ENCODE assay signal across 11 cellular contexts in the genomic region with DNA sequence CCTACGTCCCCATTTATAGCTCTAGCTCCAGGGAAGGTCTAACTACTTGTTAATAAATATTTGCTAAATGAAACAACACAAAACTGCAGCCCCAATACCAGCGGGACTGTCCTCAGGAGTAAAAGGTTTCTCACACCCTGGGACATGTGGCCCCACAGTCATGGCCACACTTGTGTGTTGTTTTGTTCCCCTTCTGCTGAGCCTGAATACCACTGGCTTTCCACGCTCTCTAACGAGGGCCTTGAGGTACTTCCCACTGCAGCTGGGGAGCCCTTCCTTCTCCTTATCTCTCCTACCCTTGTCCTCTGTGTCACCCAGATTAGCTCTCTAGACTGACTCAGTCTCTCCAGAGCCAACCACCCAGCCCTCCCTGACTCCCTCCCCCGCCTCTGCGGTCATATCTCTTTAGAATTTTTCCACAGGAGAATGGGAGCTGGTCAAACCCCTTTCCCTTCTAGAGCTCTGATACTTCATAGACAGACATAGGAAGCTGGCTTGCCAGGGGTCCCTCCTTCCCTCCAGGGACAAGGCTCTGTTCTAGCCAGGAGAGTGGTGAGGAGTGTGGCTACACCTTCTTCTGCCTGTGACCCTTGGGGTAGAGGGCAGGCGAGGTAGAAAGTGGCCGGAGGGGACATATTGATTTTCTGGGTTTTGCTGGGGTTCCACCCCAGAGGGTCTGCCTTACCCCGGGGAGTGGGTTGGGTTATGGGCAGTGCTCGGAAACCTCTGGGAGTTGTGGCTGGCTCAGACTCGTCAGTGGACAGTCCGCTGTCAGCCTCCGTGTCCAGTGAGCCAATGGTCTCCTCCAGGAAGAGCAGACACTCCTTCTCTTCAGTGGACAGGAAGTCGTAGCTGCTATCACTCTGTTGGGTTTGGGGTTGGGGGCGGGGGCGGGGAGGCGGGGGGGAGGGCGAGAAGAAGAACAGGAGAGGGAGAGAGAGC. TPM values are rescaled to one million over a fixed set of nuclear protein-coding genes. Genes with fewer than 3 reads are reported as not detected.
DNase-seq lines count a peak whose midpoint lies in the region; ATAC-seq, FAIRE-seq and TF ChIP-seq lines count a peak whose summit lies in the region.
"Had no signal": no experiment of that assay in that cellular context is flagged by ENCODE, and none has a peak within 500 bp of the region (broad histone marks: within the 10 kb centered on the region; RNA-seq: fewer than 3 reads in every experiment).

No MANE protein-coding gene starts in this region.

- H3K27me3 ChIP-seq in breast epithelium = no peaks in the 10 kb centered on the region
- H3K27me3 ChIP-seq in right lobe of liver = no peaks in the 10 kb centered on the region
- H3K27me3 ChIP-seq in upper lobe of left lung = no peaks in the 10 kb centered on the region

- H3K27me3 Mint-ChIP-seq in activated CD4-positive, alpha-beta T cell treated with anti-CD3 and anti-CD28 coated beads, Interleukin-2, amount 10 ng/mL, durations not matched to agents 24 days and 14 days = peaks cover 25% of the 10 kb centered on the region

- ATAC-seq in right lobe of liver (peak; percentile 4 to 50 (median 48)), upper lobe of left lung (ENCODE audit: low FRiP score in 2 of 2) (peak in 1 of 2 donors; percentile 39)

- FAIRE-seq in urothelium cell line (lab: Jason Lieb, UNC) = no peak
- FAIRE-seq: islet of Langerhans had no signal

- no peaks in the 10 kb centered on the region for H3K9me3 Mint-ChIP-seq in activated CD4-positive, alpha-beta T cell treated with anti-CD3 and anti-CD28 coated beads, Interleukin-2, amount 10 ng/mL, durations not matched to agents 24 days and 14 days
- H3K9me3 Mint-ChIP-seq: T-helper 1 cell treated with Interleukin-12 subunit alpha and Interleukin-12 subunit beta and Interleukin-4 antibody, amounts not matched to agents 30 μg/mL and 1 μg/mL, for 36 hours had no signal

- peak overlapping the region; percentile 84 to 93 for H3K27ac ChIP-seq in breast epithelium
- peak overlapping the region in 1 of 3 donors; percentile 20 for H3K27ac ChIP-seq in right lobe of liver
- H3K27ac ChIP-seq in upper lobe of left lung = peak overlapping the region; percentile 82 to 90 (median 84)

- H3K4me3 Mint-ChIP-seq in activated CD4-positive, alpha-beta T cell treated with anti-CD3 and anti-CD28 coated beads, Interleukin-2, amount 10 ng/mL, durations not matched to agents 24 days and 14 days = no peak overlapping the region
- H3K4me3 Mint-ChIP-seq: T-helper 1 cell treated with Interleukin-12 subunit alpha and Interleukin-12 subunit beta and Interleukin-4 antibody, amounts not matched to agents 30 μg/mL and 1 μg/mL, for 36 hours had no signal

- intact Hi-C loops in activated CD4-positive, alpha-beta T cell treated with anti-CD3 and anti-CD28 coated beads, Interleukin-2, amount 10 ng/mL, durations not matched to agents 24 days and 14 days (cut with micrococcal nuclease) = no loop called here
- intact Hi-C loops in breast epithelium (cut with DNase I; ENCODE audit: low total_unique reads) = no loop called here
- intact Hi-C loops in right lobe of liver (cut with DNase I) = no loop called here

- TF ChIP-seq POLR2A in breast epithelium (IDR thresholded peaks at IDR 0.05) = no peak
- TF ChIP-seq POLR2A in right lobe of liver (IDR thresholded peaks at IDR 0.05) = no peak
- no peak for TF ChIP-seq POLR2A in upper lobe of left lung (IDR thresholded peaks at IDR 0.05)

- no peak for TF ChIP-seq CTCF in breast epithelium (IDR thresholded peaks at IDR 0.05)
- TF ChIP-seq CTCF in right lobe of liver (IDR thresholded peaks at IDR 0.05) = no peak
- TF ChIP-seq CTCF in upper lobe of left lung (IDR thresholded peaks at IDR 0.05) = no peak

- peaks cover 7% of the 10 kb centered on the region for H3K4me1 Mint-ChIP-seq in activated CD4-positive, alpha-beta T cell treated with anti-CD3 and anti-CD28 coated beads, Interleukin-2, amount 10 ng/mL, durations not matched to agents 24 days and 14 days

- H3K4me1 ChIP-seq in breast epithelium = peaks cover 0 to 16% of the 10 kb centered on the region in 2 donors
- H3K4me1 ChIP-seq in right lobe of liver = peaks cover 0 to 10% (median 3%) of the 10 kb centered on the region in 4 donors
- peaks cover 16 to 56% (median 56%) of the 10 kb centered on the region in 4 donors for H3K4me1 ChIP-seq in upper lobe of left lung

- no peaks in the 10 kb centered on the region for H3K9me3 ChIP-seq in breast epithelium
- H3K9me3 ChIP-seq in right lobe of liver = no peaks in the 10 kb centered on the region
- no peaks in the 10 kb centered on the region for H3K9me3 ChIP-seq in upper lobe of left lung

- peak; percentile 47 for DNase-seq in activated CD4-positive, alpha-beta T cell treated with anti-CD3 and anti-CD28 coated beads, Interleukin-2, amount 10 ng/mL, durations not matched to agents 24 days and 14 days
- DNase-seq in activated CD4-positive, alpha-beta T cell treated with anti-CD3 and anti-CD28 coated beads for 1 hour = no peak
- DNase-seq in breast epithelium (ENCODE audit: low spot score in 2 of 2) (no peak), right lobe of liver (no peak), upper lobe of left lung (peak in 1 of 2 donors; percentile 50), kidney tubule cell (ENCODE audit: low spot score) (no peak), urothelium cell line (ENCODE audit: low spot score) (no peak)
- DNase-seq in activated T-cell treated with anti-CD3 and anti-CD28 coated beads, Interleukin-2, amount 50 U/mL, for 1 hour = no peak
- DNase-seq: NCI-H1048 had no signal

- peak in 1 of 4 donors; percentile 38 for TF ChIP-seq EP300 in upper lobe of left lung (IDR thresholded peaks at IDR 0.05)

- no peak overlapping the region for H3K4me3 ChIP-seq in breast epithelium
- H3K4me3 ChIP-seq in right lobe of liver = no peak overlapping the region
- no peak overlapping the region for H3K4me3 ChIP-seq in upper lobe of left lung

- 50% methylated on average over 15 of the region's 18 CpGs for WGBS in right lobe of liver (ENCODE audit: insufficient coverage, low coverage, low lambda C conversion rate, missing lambda C conversion rate)
- WGBS in upper lobe of left lung, 2 donors = 54 to 58% methylated on average over 14 of the region's 18 CpGs

- H3K36me3 Mint-ChIP-seq in activated CD4-positive, alpha-beta T cell treated with anti-CD3 and anti-CD28 coated beads, Interleukin-2, amount 10 ng/mL, durations not matched to agents 24 days and 14 days (ENCODE audit: low read depth) = no peaks in the 10 kb centered on the region

- H3K36me3 ChIP-seq in breast epithelium = no peaks in the 10 kb centered on the region
- H3K36me3 ChIP-seq in right lobe of liver = no peaks in the 10 kb centered on the region
- H3K36me3 ChIP-seq in upper lobe of left lung = peaks cover 0 to 9% (median 3%) of the 10 kb centered on the region in 4 donors

- H3K27ac Mint-ChIP-seq in activated CD4-positive, alpha-beta T cell treated with anti-CD3 and anti-CD28 coated beads, Interleukin-2, amount 10 ng/mL, durations not matched to agents 24 days and 14 days = no peak overlapping the region
- H3K27ac Mint-ChIP-seq: T-helper 1 cell treated with Interleukin-12 subunit alpha and Interleukin-12 subunit beta and Interleukin-4 antibody, amounts not matched to agents 30 μg/mL and 1 μg/mL, for 36 hours had no signal

RNA-seq across cellular contexts. Expression of gene C1orf116, which starts 8.1 kb away (rescaled TPM):
- total RNA-seq in activated CD4-positive, alpha-beta T cell treated with anti-CD3 and anti-CD28 coated beads, Interleukin-2, amount 10 ng/mL, durations not matched to agents 24 days and 14 days = not detected in 2 replicates
- total RNA-seq in breast epithelium (10 to 100 TPM in 1 of 3 donors, 1 to 10 TPM in 1, under 1 TPM in 1; under 0.01 to 22.2 (median 5.6) TPM), right lobe of liver (under 1 TPM; 0.27 to 0.68 (median 0.37) TPM), upper lobe of left lung (100 to 1,000 TPM in 5 of 6 donors, 10 to 100 TPM in 1; 92.5 to 222 (median 193) TPM)

RNA-seq across cellular contexts. Expression of gene YOD1, which starts 26.5 kb away (rescaled TPM):
- total RNA-seq in activated CD4-positive, alpha-beta T cell treated with anti-CD3 and anti-CD28 coated beads, Interleukin-2, amount 10 ng/mL, durations not matched to agents 24 days and 14 days = 7.8 and 8.0 TPM in 2 replicates
- total RNA-seq in breast epithelium (10 to 100 TPM in 1 of 3 donors, 1 to 10 TPM in 2; 6.9 to 13.3 (median 9.2) TPM), right lobe of liver (1 to 10 TPM; 3.0 to 4.8 (median 3.5) TPM), upper lobe of left lung (10 to 100 TPM in 3 of 6 donors, 1 to 10 TPM in 3; 6.0 to 24.4 (median 9.4) TPM)

RNA-seq across cellular contexts. Expression of gene PFKFB2, which starts 28.6 kb away (rescaled TPM):
- 2.6 and 3.5 TPM in 2 replicates for total RNA-seq in activated CD4-positive, alpha-beta T cell treated with anti-CD3 and anti-CD28 coated beads, Interleukin-2, amount 10 ng/mL, durations not matched to agents 24 days and 14 days
- 10 to 100 TPM in 1 of 3 donors, 1 to 10 TPM in 2; 7.5 to 13.2 (median 8.2) TPM for total RNA-seq in breast epithelium
- total RNA-seq in right lobe of liver = 1 to 10 TPM; 2.9 to 6.1 (median 5.1) TPM
- 10 to 100 TPM; 25.3 to 95.5 (median 58.0) TPM for total RNA-seq in upper lobe of left lung

RNA-seq across cellular contexts. Expression of gene FCAMR, which starts 54.2 kb away (rescaled TPM):
- total RNA-seq in activated CD4-positive, alpha-beta T cell treated with anti-CD3 and anti-CD28 coated beads, Interleukin-2, amount 10 ng/mL, durations not matched to agents 24 days and 14 days = not detected in 2 replicates
- not detected for total RNA-seq in breast epithelium
- total RNA-seq in right lobe of liver = 10 to 100 TPM in 1 of 6 experiments, 1 to 10 TPM in 4, under 1 TPM in 1; 0.44 to 31.1 (median 2.2) TPM
- total RNA-seq in upper lobe of left lung = 1 to 10 TPM in 1 of 6 donors, not detected in 5; 7.3 TPM

Comparison
In these comparisons a context has a peak if more than half of its experiments do, and no peak if none do; other contexts are left out.
1. RNA of gene C1orf116, which starts 8.1 kb away (total RNA-seq): 92.5 to 222 TPM in upper lobe of left lung; under 0.01 to 22.2 TPM in breast epithelium, 0.27 to 0.68 TPM in right lobe of liver and not detected in activated CD4-positive, alpha-beta T cell treated with anti-CD3 and anti-CD28 coated beads, Interleukin-2, amount 10 ng/mL, durations not matched to agents 24 days and 14 days; every median in the first group is over 4 times any median in the second.